8 cellular contexts compared by ENCODE assay signal in the genomic region with DNA sequence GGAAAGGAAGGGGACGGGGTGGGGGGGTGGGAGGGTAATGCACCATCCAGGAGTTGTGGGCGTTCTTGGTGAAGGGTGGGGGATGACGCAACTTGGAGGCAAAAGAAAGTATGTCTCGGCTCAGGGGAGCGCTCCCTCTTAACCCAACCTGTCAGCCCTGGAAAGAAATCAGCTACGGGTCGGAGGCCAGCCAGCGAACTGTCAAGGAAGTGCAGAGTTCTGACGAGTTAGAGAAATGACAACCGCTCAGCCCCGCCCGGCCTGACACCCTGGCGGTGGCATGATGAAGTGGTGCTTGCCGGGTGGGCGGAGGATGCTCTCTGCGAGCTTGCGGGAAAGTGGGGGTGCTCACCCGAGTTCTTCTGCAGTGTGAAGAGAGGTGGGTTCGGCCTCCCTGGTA. TPM values are rescaled to one million over a fixed set of nuclear protein-coding genes. Genes with fewer than 3 reads are reported as not detected.
DNase-seq lines count a peak whose midpoint lies in the region; ATAC-seq and TF ChIP-seq lines count a peak whose summit lies in the region.
"Not testable (repeated sequence)": the region's sequence is repeated elsewhere in the genome, so short reads cannot be mapped to it uniquely, and the experiment has no call there.

No MANE protein-coding gene starts in this region.

- peak overlapping the region; percentile 45 for H3K4me3 Mint-ChIP-seq in CD4-positive, alpha-beta T cell
- H3K4me3 Mint-ChIP-seq in progenitor cell of endocrine pancreas (ENCODE audit: low read depth), result not testable (repeated sequence)

- not testable (repeated sequence) for H3K27me3 ChIP-seq in CD4-positive, alpha-beta T cell (ENCODE audit: control insufficient read depth, insufficient read depth, low read length); HUES64 (ENCODE audit: insufficient read depth, low read length); hepatocyte

- peak overlapping the region; percentile 3 for H3K27ac Mint-ChIP-seq in CD4-positive, alpha-beta T cell
- H3K27ac Mint-ChIP-seq in progenitor cell of endocrine pancreas, result not testable (repeated sequence)

- POLR2A ChIA-PET in CD4-positive, alpha-beta T cell (lab: Charles Lee), result interaction anchor here (0.6 to 0.7 kb wide), 2 partner anchors 127 to 189 kb away, joined by 3 read pairs; a partner anchor contains a TSS

- H3K27me3 Mint-ChIP-seq in CD4-positive, alpha-beta T cell, result not testable (repeated sequence)
- peaks cover 21% of the 10 kb centered on the region for H3K27me3 Mint-ChIP-seq in progenitor cell of endocrine pancreas

- not testable (repeated sequence) for H3K36me3 Mint-ChIP-seq in CD4-positive, alpha-beta T cell (ENCODE audit: low read depth); progenitor cell of endocrine pancreas (ENCODE audit: insufficient read depth)

- not testable (repeated sequence) for H3K36me3 ChIP-seq in HUES64 (ENCODE audit: insufficient read depth, low read length); hepatocyte (replicated peaks; ENCODE audit: insufficient read depth, low read depth)

- not testable (repeated sequence) for H3K9ac ChIP-seq in HUES64 (ENCODE audit: low read depth, low read length)

- 13% methylated on average over 14 of the region's 19 CpGs for WGBS in HUES64
- 9% methylated on average over 17 of the region's 19 CpGs for WGBS in hepatocyte (ENCODE audit: low lambda C conversion rate, missing lambda C conversion rate)

- CTCF ChIA-PET in CD4-positive, alpha-beta T cell (lab: Charles Lee), result interaction anchor here (0.6 to 1.0 kb wide), 3 partner anchors 85 to 137 kb away, joined by 3 read pairs; a partner anchor contains a TSS

- H3K79me2 ChIP-seq in hepatocyte, result not testable (repeated sequence)

- not testable (repeated sequence) for H3K27ac ChIP-seq in CD4-positive, alpha-beta T cell (ENCODE audit: low read depth, low read length); HUES64 (ENCODE audit: low read depth, low read length); hepatocyte

- peak; percentile 60 for TF ChIP-seq CTCF in CD4-positive, alpha-beta T cell (IDR thresholded peaks at IDR 0.05)
- TF ChIP-seq CTCF in cardiac fibroblast (IDR thresholded peaks at IDR 0.05; ENCODE audit: low read depth, low read length), result peak; percentile 17
- peak; percentile 24 for TF ChIP-seq CTCF in hepatocyte (IDR thresholded peaks at IDR 0.05; ENCODE audit: poor library complexity)
- TF ChIP-seq CTCF in progenitor cell of endocrine pancreas (IDR thresholded peaks at IDR 0.05; ENCODE audit: unreplicated experiment), result peak; percentile 42

- not testable (repeated sequence) for H3K9me2 ChIP-seq in hepatocyte (replicated peaks; ENCODE audit: insufficient read depth)

- peaks cover 18% of the 10 kb centered on the region for H3K4me1 Mint-ChIP-seq in CD4-positive, alpha-beta T cell (ENCODE audit: low read depth)
- H3K4me1 Mint-ChIP-seq in progenitor cell of endocrine pancreas (ENCODE audit: low read depth), result not testable (repeated sequence)

- H4K20me1 ChIP-seq in hepatocyte (ENCODE audit: insufficient read depth, poor library complexity, severe bottlenecking), result not testable (repeated sequence)

- peak overlapping the region; percentile 37 for H3K4me3 ChIP-seq in HUES64 (ENCODE audit: low read length)
- H3K4me3 ChIP-seq in cardiac fibroblast (replicated peaks in 1 of 2; ENCODE audit: low read depth in 2 of 2, low read length in 2 of 2); hepatocyte: not testable (repeated sequence)

- peak; percentile 54 to 79 (median 68) for DNase-seq in CD4-positive, alpha-beta T cell
- DNase-seq in T follicular helper cell (ENCODE audit: low read depth) (peak; percentile 66), cardiac fibroblast (ENCODE audit: low read depth in 2 of 2) (peak in 1 of 2 donors; percentile 32), hepatocyte (ENCODE audit: low spot score) (peak; percentile 59)
- peak; percentile 77 for DNase-seq in activated CD8-positive, alpha-beta memory T cell treated with anti-CD3 and anti-CD28 coated beads, Interleukin-2, amount 50 U/mL, for 4 hours
- not testable (repeated sequence) for DNase-seq in progenitor cell of endocrine pancreas (ENCODE audit: low spot score, unreplicated experiment)
- DNase-seq in stimulated activated CD8-positive, alpha-beta memory T cell treated with anti-CD3 and anti-CD28 coated beads, Interleukin-4, amount 100 ng/mL, for 48 hours, result peak; percentile 80

- not testable (repeated sequence) for H3K4me1 ChIP-seq in HUES64 (ENCODE audit: insufficient read depth, low read length); hepatocyte (ENCODE audit: insufficient read depth)

- H2AFZ ChIP-seq in hepatocyte, result not testable (repeated sequence)

- H3K9me3 ChIP-seq in CD4-positive, alpha-beta T cell (ENCODE audit: control insufficient read depth, low read length); HUES64 (ENCODE audit: insufficient read depth, low read depth, low read length); hepatocyte (ENCODE audit: low read depth): not testable (repeated sequence)

- peak overlapping the region; percentile 59 for H3K4me2 ChIP-seq in hepatocyte

- not testable (repeated sequence) for H3K9me3 Mint-ChIP-seq in CD4-positive, alpha-beta T cell; progenitor cell of endocrine pancreas (ENCODE audit: low read depth)

- ATAC-seq in CD4-positive, alpha-beta T cell (ENCODE audit: poor library complexity), result peak; percentile 88

- intact Hi-C loops in CD4-positive, alpha-beta T cell (cut with DNase I, micrococcal nuclease), result not testable (repeated sequence)

RNA-seq across cellular contexts. Expression of a gene that starts 15.4 kb away (rescaled TPM):
- 10 to 100 TPM; 22.2 to 23.9 TPM for total RNA-seq in CD4-positive, alpha-beta T cell
- polyA plus RNA-seq in HUES64 (2013, experiment 1 of 2), result 60.2 TPM
- 61.1 TPM for polyA plus RNA-seq in HUES64 (2013, experiment 2 of 2)
- total RNA-seq in hepatocyte (11.5 and 16.9 TPM in 2 replicates), progenitor cell of endocrine pancreas (54.6 and 55.3 TPM in 2 replicates)
- polyA plus RNA-seq in hepatocyte, result 11.9 and 16.3 TPM in 2 replicates
